Comparison of ENCODE assay signal across 30 cellular contexts in genomic region chr1:173771536-173771935, GRCh38.
"Had no signal": no experiment of that assay in that cellular context is flagged by ENCODE, and none has a peak within 500 bp of the region (broad histone marks: within the 10 kb centered on the region; RNA-seq: fewer than 3 reads in every experiment).

No MANE protein-coding gene starts in this region.

- H3K27ac Mint-ChIP-seq: dendritic cell treated with granulocyte-macrophage colony-stimulating factor and Interleukin-4, amounts not matched to agents 40 ng/mL and 50 ng/mL, for 4 days; mesothelial cell of epicardium; nephron; neural progenitor cell; progenitor cell of endocrine pancreas had no signal

- H3K27ac ChIP-seq: esophagus muscularis mucosa, heart right ventricle, left lung, neural progenitor cell, parathyroid adenoma, right atrium auricular region, suprapubic skin, transverse colon, upper lobe of right lung, uterus had no signal

- DNase-seq: effector CD8-positive, alpha-beta T cell; foreskin melanocyte; glutamatergic neuron; heart right ventricle; hippocampal formation; left cardiac atrium; left lung; mesenchymal stem cell; mucosa of descending colon; naive B cell; stimulated activated CD4-positive, alpha-beta T cell treated with anti-CD3 and anti-CD28 coated beads, Interleukin-12 subunit alpha, Interleukin-12 subunit beta, amount 100 ng/mL, for 4 hours; stimulated activated CD4-positive, alpha-beta T cell treated with anti-CD3 and anti-CD28 coated beads, Interleukin-1b, Interleukin-23, amount 100 ng/mL, for 48 hours; stimulated activated CD4-positive, alpha-beta T cell treated with anti-CD3 and anti-CD28 coated beads, Interleukin-4, amount 100 ng/mL, for 1 hour; stimulated activated CD8-positive, alpha-beta memory T cell treated with anti-CD3 and anti-CD28 coated beads, Interleukin-4, amount 100 ng/mL, for 48 hours; stimulated activated naive CD4-positive, alpha-beta T cell; stimulated activated naive CD8-positive, alpha-beta T cell treated with anti-CD3 and anti-CD28 coated beads, Interleukin-15, amount 100 ng/mL, for 72 hours; transverse colon; upper lobe of right lung; uterus had no signal

- ATAC-seq: heart right ventricle; left cardiac atrium; left lung; mucosa of descending colon; sciatic nerve; stimulated activated naive CD8-positive, alpha-beta T cell treated with anti-CD3 and anti-CD28 coated beads, Interleukin-15, amount 100 ng/mL, for 72 hours; upper lobe of right lung had no signal

- H3K9me3 Mint-ChIP-seq: dendritic cell treated with granulocyte-macrophage colony-stimulating factor and Interleukin-4, amounts not matched to agents 40 ng/mL and 50 ng/mL, for 4 days; naive B cell; neural progenitor cell; stimulated activated naive CD8-positive, alpha-beta T cell treated with anti-CD3 and anti-CD28 coated beads, Interleukin-15, amount 100 ng/mL, for 72 hours had no signal

- H3K4me1 ChIP-seq: heart right ventricle, left lung, neural progenitor cell, parathyroid adenoma, right atrium auricular region, suprapubic skin, transverse colon, upper lobe of right lung, uterus had no signal

- H3K27me3 Mint-ChIP-seq: dendritic cell treated with granulocyte-macrophage colony-stimulating factor and Interleukin-4, amounts not matched to agents 40 ng/mL and 50 ng/mL, for 4 days; naive B cell; progenitor cell of endocrine pancreas; stimulated activated naive CD8-positive, alpha-beta T cell treated with anti-CD3 and anti-CD28 coated beads, Interleukin-15, amount 100 ng/mL, for 72 hours had no signal

- H3K27me3 ChIP-seq: esophagus muscularis mucosa, heart right ventricle, left lung, neural progenitor cell, right atrium auricular region, suprapubic skin, transverse colon, upper lobe of right lung, uterus had no signal

- H3K79me2 ChIP-seq: parathyroid adenoma had no signal

- H3K4me2 ChIP-seq: neural progenitor cell, smooth muscle cell had no signal

- H3K4me3 ChIP-seq: esophagus muscularis mucosa, heart right ventricle, left lung, mucosa of descending colon, neural progenitor cell, right atrium auricular region, smooth muscle cell, suprapubic skin, transverse colon, upper lobe of right lung, uterus had no signal

- H3K9me3 ChIP-seq: esophagus muscularis mucosa, left lung, mucosa of descending colon, suprapubic skin, transverse colon, upper lobe of right lung, uterus had no signal

- H2AFZ ChIP-seq: neural progenitor cell, parathyroid adenoma had no signal

- H3K36me3 ChIP-seq: neural progenitor cell, uterus had no signal

- H3K9ac ChIP-seq: neural progenitor cell, parathyroid adenoma had no signal

- H3K4me3 Mint-ChIP-seq: dendritic cell treated with granulocyte-macrophage colony-stimulating factor and Interleukin-4, amounts not matched to agents 40 ng/mL and 50 ng/mL, for 4 days; mesothelial cell of epicardium; naive B cell; nephron; neural progenitor cell; stimulated activated naive CD8-positive, alpha-beta T cell treated with anti-CD3 and anti-CD28 coated beads, Interleukin-15, amount 100 ng/mL, for 72 hours had no signal

- H3K4me1 Mint-ChIP-seq: mesothelial cell of epicardium, naive B cell, nephron, neural progenitor cell had no signal
